ENCODE assay signal across 4 cellular contexts in genomic region chr12:16158018-16158417, GRCh38.
"Had no signal": no experiment of that assay in that cellular context is flagged by ENCODE, and none has a peak within 500 bp of the region (broad histone marks: within the 10 kb centered on the region; RNA-seq: fewer than 3 reads in every experiment).

No MANE protein-coding gene starts in this region.

- H2AFZ ChIP-seq: GM23338 had no signal

- ATAC-seq: GM23338 had no signal

- H3K4me2 ChIP-seq: GM23338 had no signal

- DNase-seq: H9, HCEC 1CT, IMR-90 had no signal

- H3K4me3 Mint-ChIP-seq: GM23338, H9 had no signal

- H3K9me3 Mint-ChIP-seq: GM23338, H9 had no signal

- H3K27ac Mint-ChIP-seq: GM23338, H9 had no signal

- H3K4me3 ChIP-seq: GM23338 had no signal
